10 cellular contexts compared by ENCODE assay signal in the genomic region with DNA sequence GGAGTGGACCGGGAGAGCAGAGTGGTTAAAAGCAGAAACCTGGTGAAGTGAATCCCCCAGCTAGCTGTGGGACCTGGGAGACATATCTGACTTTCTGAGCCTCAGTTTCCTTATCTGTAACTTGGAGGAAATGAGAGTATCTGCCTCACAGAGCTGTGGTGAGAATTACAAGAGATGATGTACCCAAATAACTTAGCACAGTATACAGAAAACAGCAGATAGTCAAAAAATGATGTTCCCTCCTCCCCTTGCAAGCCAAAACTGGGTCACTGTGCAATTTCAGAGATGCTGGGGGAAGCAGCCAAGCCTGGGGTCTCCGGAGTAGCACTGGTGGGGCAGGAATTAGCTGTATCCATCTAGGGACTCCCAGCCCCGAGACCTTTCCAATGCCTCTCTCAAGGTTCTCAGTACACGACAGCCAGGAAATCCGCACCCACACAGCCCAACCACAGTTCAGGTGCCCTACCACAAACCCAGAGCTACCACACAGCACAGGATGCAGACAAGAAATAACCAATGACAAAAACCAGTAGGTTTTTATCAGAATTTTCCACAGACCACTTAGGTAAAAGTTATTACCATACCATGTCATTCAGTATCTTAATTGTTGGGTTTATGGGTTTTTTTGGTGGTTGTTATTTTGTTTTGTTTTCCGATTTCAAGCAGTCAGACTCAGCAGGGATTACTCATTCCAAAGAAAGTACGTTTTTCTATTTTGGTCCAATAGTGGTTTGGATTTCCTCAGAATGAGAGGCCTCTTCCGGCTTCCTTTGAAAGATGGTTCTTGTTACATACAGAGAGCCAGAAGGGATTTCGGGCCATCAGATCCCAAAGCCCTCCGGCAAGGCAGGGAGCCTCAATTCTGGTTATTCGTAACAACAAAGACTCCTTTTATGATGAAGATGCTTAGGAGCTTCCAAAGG. TPM values are rescaled to one million over a fixed set of nuclear protein-coding genes. Genes with fewer than 3 reads are reported as not detected.
DNase-seq lines count a peak whose midpoint lies in the region; ATAC-seq, FAIRE-seq and TF ChIP-seq lines count a peak whose summit lies in the region.
"Had no signal": no experiment of that assay in that cellular context is flagged by ENCODE, and none has a peak within 500 bp of the region (broad histone marks: within the 10 kb centered on the region; RNA-seq: fewer than 3 reads in every experiment).

No MANE protein-coding gene starts in this region.

- peaks cover 12% of the 10 kb centered on the region for H3K36me3 Mint-ChIP-seq in CD4-positive, CD25-positive, alpha-beta regulatory T cell

- H3K27ac Mint-ChIP-seq in CD4-positive, CD25-positive, alpha-beta regulatory T cell = peak overlapping the region; percentile 82 to 92 (median 89)

- peak; percentile 81 to 90 for ATAC-seq in CD4-positive, CD25-positive, alpha-beta regulatory T cell (ENCODE audit: low read depth in 2 of 2)
- no peak for ATAC-seq in HG02870 (IDR thresholded peaks at IDR 0.05; ENCODE audit: unreplicated experiment)
- ATAC-seq: K562 had no signal

- intact Hi-C loops in posterior vena cava (cut with DNase I) (no loop called here), prostate gland (cut with DNase I) (no loop called here)

- H3K27ac ChIP-seq in CD4-positive, CD25-positive, alpha-beta regulatory T cell (ENCODE audit: insufficient read depth, low read length, poor library complexity, severe bottlenecking) = peak overlapping the region; percentile 67
- no peak overlapping the region for H3K27ac ChIP-seq in prostate gland

- peaks cover 78% of the 10 kb centered on the region for H3K4me1 ChIP-seq in CD4-positive, CD25-positive, alpha-beta regulatory T cell (ENCODE audit: control insufficient read depth, insufficient read depth, low read length, poor library complexity, severe bottlenecking)
- no peaks in the 10 kb centered on the region for H3K4me1 ChIP-seq in prostate gland (replicated peaks)

- H3K4me1 Mint-ChIP-seq in CD4-positive, CD25-positive, alpha-beta regulatory T cell = peaks cover 34 to 78% (median 68%) of the 10 kb centered on the region in 4 donors

- H3K4me3 ChIP-seq in CD4-positive, CD25-positive, alpha-beta regulatory T cell (ENCODE audit: low read depth, low read length) = peak overlapping the region; percentile 74
- no peak overlapping the region for H3K4me3 ChIP-seq in prostate gland
- H3K4me3 ChIP-seq: K562 had no signal

- H3K27me3 ChIP-seq in CD4-positive, CD25-positive, alpha-beta regulatory T cell (ENCODE audit: control insufficient read depth, insufficient read depth, low read length) = no peaks in the 10 kb centered on the region
- H3K27me3 ChIP-seq in prostate gland (replicated peaks; ENCODE audit: insufficient read depth) = no peaks in the 10 kb centered on the region

- WGBS in prostate gland = 69% methylated on average over 11 of the region's 11 CpGs

- peak; percentile 40 to 90 (median 74) for DNase-seq in CD4-positive, CD25-positive, alpha-beta regulatory T cell
- peak; percentile 61 for DNase-seq in M059J (ENCODE audit: low read depth)
- DNase-seq in activated T-cell treated with anti-CD3 and anti-CD28 coated beads for 24 hours (ENCODE audit: low read depth) = peak; percentile 73
- peak; percentile 37 for DNase-seq in posterior vena cava (ENCODE audit: low spot score)
- DNase-seq in prostate gland (ENCODE audit: low spot score) = no peak
- DNase-seq in GM12892 (ENCODE audit: insufficient read length) = no peak
- DNase-seq in Ammon's horn (ENCODE audit: low spot score) = no peak

- no peaks in the 10 kb centered on the region for H3K27me3 Mint-ChIP-seq in CD4-positive, CD25-positive, alpha-beta regulatory T cell

- no peaks in the 10 kb centered on the region for H3K36me3 ChIP-seq in CD4-positive, CD25-positive, alpha-beta regulatory T cell (ENCODE audit: control insufficient read depth, insufficient read depth, low read length)
- H3K36me3 ChIP-seq in prostate gland = no peaks in the 10 kb centered on the region

- peaks cover 0 to 22% (median 6%) of the 10 kb centered on the region in 7 donors for H3K9me3 Mint-ChIP-seq in CD4-positive, CD25-positive, alpha-beta regulatory T cell

- no peak for FAIRE-seq in GM12892 (lab: Jason Lieb, UNC)
- FAIRE-seq: K562 had no signal

- no peak for TF ChIP-seq CTCF in prostate gland (IDR thresholded peaks at IDR 0.05)

- no peak for TF ChIP-seq POLR2A in prostate gland (IDR thresholded peaks at IDR 0.05)
- no peak for TF ChIP-seq POLR2A in GM12892 (IDR thresholded peaks at IDR 0.05; ENCODE audit: low read depth, low read length)

- H3K9me3 ChIP-seq in CD4-positive, CD25-positive, alpha-beta regulatory T cell (ENCODE audit: control insufficient read depth in 2 of 2, low read length in 2 of 2) = peaks cover 11 to 16% of the 10 kb centered on the region in 2 experiments
- H3K9me3 ChIP-seq in prostate gland = no peaks in the 10 kb centered on the region

- H3K4me3 Mint-ChIP-seq in CD4-positive, CD25-positive, alpha-beta regulatory T cell = peak overlapping the region; percentile 83 to 86 (median 84)

RNA-seq across cellular contexts. Expression of a gene that starts 4.9 kb away (rescaled TPM):
- 7.0 TPM for total RNA-seq in CD4-positive, CD25-positive, alpha-beta regulatory T cell
- 1 to 10 TPM; 1.6 to 3.6 (median 1.9) TPM for polyA plus RNA-seq in CD4-positive, CD25-positive, alpha-beta regulatory T cell
- 0.20 and 0.32 TPM in 2 replicates for total RNA-seq in M059J (2014; rRNA removed; shearing (Covaris generic))
- total RNA-seq in posterior vena cava (1 to 10 TPM; 6.9 to 8.2 TPM), prostate gland (1 to 10 TPM in 1 of 2 donors, under 1 TPM in 1; 0.55 to 5.3 TPM)
- not detected for polyA plus RNA-seq in GM12892 (2012; ENCODE audit: missing spikeins)
- total RNA-seq: K562 had no signal
- polyA plus RNA-seq: BJ had no signal

Comparison
In these comparisons a context has a peak if more than half of its experiments do, and no peak if none do; other contexts are left out.
1. DNase-seq: peak in CD4-positive, CD25-positive, alpha-beta regulatory T cell (3 of 3), M059J (single experiment), activated T-cell treated with anti-CD3 and anti-CD28 coated beads for 24 hours (single experiment) and posterior vena cava (single experiment); none in prostate gland (single experiment), GM12892 (single experiment) and Ammon's horn (single experiment).